Comparison of ENCODE assay signal across 9 cellular contexts in genomic region chr11:72758690-72759389, GRCh38. TPM values are rescaled to one million over a fixed set of nuclear protein-coding genes. Genes with fewer than 3 reads are reported as not detected.
A peak's percentile ranks its signal among the peaks of the same experiment; 100 is the strongest.
DNase-seq lines count a peak whose midpoint lies in the region; ATAC-seq and TF ChIP-seq lines count a peak whose summit lies in the region.
"Had no signal": no experiment of that assay in that cellular context is flagged by ENCODE, and none has a peak within 500 bp of the region (broad histone marks: within the 10 kb centered on the region; RNA-seq: fewer than 3 reads in every experiment).

No MANE protein-coding gene starts in this region.

- no peaks in the 10 kb centered on the region for H3K27me3 ChIP-seq in naive thymus-derived CD4-positive, alpha-beta T cell (ENCODE audit: control insufficient read depth in 2 of 2, insufficient read depth in 2 of 2, low read length in 2 of 2)
- no peaks in the 10 kb centered on the region for H3K27me3 ChIP-seq in GM23248 (replicated peaks; ENCODE audit: insufficient read depth)

- DNase-seq in CD14-positive monocyte (ENCODE audit: low spot score) (peak; percentile 92), NCI-H2107 (lab: John Stamatoyannopoulos, UW) (peak; percentile 71), cerebellar cortex (ENCODE audit: low spot score) (peak; percentile 35), GM23248 (no peak)
- DNase-seq in naive thymus-derived CD4-positive, alpha-beta T cell, result no peak
- no peak for DNase-seq in stimulated activated CD8-positive, alpha-beta memory T cell treated with anti-CD3 and anti-CD28 coated beads, Interleukin-4, amount 100 ng/mL, for 48 hours

- H4K20me1 ChIP-seq in GM23248 (ENCODE audit: insufficient read depth), result no peaks in the 10 kb centered on the region

- H3K9ac ChIP-seq in GM23248, result no peak overlapping the region

- H3K9me2 ChIP-seq in GM23248 (ENCODE audit: insufficient read depth), result no peaks in the 10 kb centered on the region

- CTCF ChIA-PET in naive thymus-derived CD4-positive, alpha-beta T cell (lab: Charles Lee), result no interaction called here

- intact Hi-C loops in CD14-positive monocyte (cut with micrococcal nuclease), result loop anchor here in 1 of 2 donors (5.0 kb wide), 1 partner anchor 37 kb away; no protein-coding TSS in a partner anchor
- intact Hi-C loops in naive thymus-derived CD4-positive, alpha-beta T cell (cut with micrococcal nuclease), result no loop called here

- peaks cover 0 to 8% (median 0%) of the 10 kb centered on the region in 3 experiments for H3K36me3 ChIP-seq in naive thymus-derived CD4-positive, alpha-beta T cell (ENCODE audit: control insufficient read depth in 2 of 3, insufficient read depth in 3 of 3, low read length in 3 of 3)
- H3K36me3 ChIP-seq in GM23248 (ENCODE audit: low read depth), result no peaks in the 10 kb centered on the region

- in situ Hi-C loops in GM23248 (cut with MboI), result no loop called here

- H3K9me3 ChIP-seq in naive thymus-derived CD4-positive, alpha-beta T cell (ENCODE audit: control insufficient read depth in 2 of 3, low read length in 3 of 3), result no peaks in the 10 kb centered on the region
- no peaks in the 10 kb centered on the region for H3K9me3 ChIP-seq in GM23248 (ENCODE audit: low read depth)

- H3K4me2 ChIP-seq in GM23248 (ENCODE audit: unreplicated experiment), result no peak overlapping the region

- H3K4me1 Mint-ChIP-seq in CD14-positive monocyte, result peaks cover 53% of the 10 kb centered on the region
- peaks cover 0 to 23% (median 7%) of the 10 kb centered on the region in 7 donors for H3K4me1 Mint-ChIP-seq in naive thymus-derived CD4-positive, alpha-beta T cell

- peaks cover 18 to 34% of the 10 kb centered on the region in 2 donors for H3K36me3 Mint-ChIP-seq in CD14-positive monocyte
- H3K36me3 Mint-ChIP-seq in naive thymus-derived CD4-positive, alpha-beta T cell, result peaks cover 0 to 22% (median 5%) of the 10 kb centered on the region in 5 donors

- ATAC-seq in naive thymus-derived CD4-positive, alpha-beta T cell, result peak; percentile 75
- ATAC-seq in HG02588 (IDR thresholded peaks at IDR 0.05; ENCODE audit: unreplicated experiment) (no peak), HG02642 (IDR thresholded peaks at IDR 0.05; ENCODE audit: poor library complexity, unreplicated experiment) (no peak)

- H3K9me3 Mint-ChIP-seq in CD14-positive monocyte, result peaks cover 0 to 1% (median 0%) of the 10 kb centered on the region in 7 donors
- no peaks in the 10 kb centered on the region for H3K9me3 Mint-ChIP-seq in naive thymus-derived CD4-positive, alpha-beta T cell

- H3K4me3 Mint-ChIP-seq in CD14-positive monocyte, result peak overlapping the region; percentile 25 to 29
- H3K4me3 Mint-ChIP-seq in naive thymus-derived CD4-positive, alpha-beta T cell, result no peak overlapping the region

- 75 to 76% methylated on average over 17 of the region's 17 CpGs for WGBS in GM23248 (ENCODE audit: low coverage in 1 of 2, low lambda C conversion rate in 2 of 2, missing lambda C conversion rate in 2 of 2), 2 experiments

- no peak overlapping the region for H2AFZ ChIP-seq in GM23248

- H3K27ac Mint-ChIP-seq in CD14-positive monocyte, result peak overlapping the region; percentile 69 to 94 (median 82)
- H3K27ac Mint-ChIP-seq in naive thymus-derived CD4-positive, alpha-beta T cell, result no peak overlapping the region

- no peak overlapping the region for H3K27ac ChIP-seq in naive thymus-derived CD4-positive, alpha-beta T cell (ENCODE audit: low read depth, low read length)
- no peak overlapping the region for H3K27ac ChIP-seq in GM23248

- H3K79me2 ChIP-seq in GM23248 (ENCODE audit: insufficient read depth), result no peaks in the 10 kb centered on the region

- no peaks in the 10 kb centered on the region for H3K4me1 ChIP-seq in naive thymus-derived CD4-positive, alpha-beta T cell (ENCODE audit: control insufficient read depth in 2 of 2, insufficient read depth in 2 of 2, low read length in 2 of 2)
- no peaks in the 10 kb centered on the region for H3K4me1 ChIP-seq in GM23248 (ENCODE audit: insufficient read depth)

- no peak overlapping the region for H3K4me3 ChIP-seq in naive thymus-derived CD4-positive, alpha-beta T cell (ENCODE audit: low read length)
- no peak overlapping the region for H3K4me3 ChIP-seq in GM23248
- H3K4me3 ChIP-seq: coronary artery had no signal

- POLR2A ChIA-PET in naive thymus-derived CD4-positive, alpha-beta T cell (lab: Charles Lee), result no interaction called here

- TF ChIP-seq CTCF in CD14-positive monocyte (IDR thresholded peaks at IDR 0.05), result no peak

- H3F3A ChIP-seq in GM23248 (ENCODE audit: insufficient read depth), result no peaks in the 10 kb centered on the region; the same call in 1 of the 2 replicates

- peaks cover 5 to 11% (median 11%) of the 10 kb centered on the region in 3 donors for H3K27me3 Mint-ChIP-seq in CD14-positive monocyte (ENCODE audit: low read depth in 3 of 3)
- no peaks in the 10 kb centered on the region for H3K27me3 Mint-ChIP-seq in naive thymus-derived CD4-positive, alpha-beta T cell

RNA-seq across cellular contexts. Expression of gene ARAP1, which starts 6.6 kb away (rescaled TPM):
- polyA plus RNA-seq in CD14-positive monocyte (10 to 100 TPM; 48.7 to 79.0 TPM), GM23248 (2016; fragmentation: Nextera tagmentation; extraction: Ambion mirVana) (39.0 and 41.5 TPM in 2 replicates)
- 100 to 1,000 TPM; 119 to 317 (median 156) TPM for total RNA-seq in naive thymus-derived CD4-positive, alpha-beta T cell
- 10 to 100 TPM; 30.4 to 55.3 TPM for polyA plus RNA-seq in naive thymus-derived CD4-positive, alpha-beta T cell
- total RNA-seq in GM23248 (2014; rRNA removed; shearing (Covaris generic)), result 73.9 and 92.7 TPM in 2 replicates

RNA-seq across cellular contexts. Expression of gene STARD10, which starts 35.0 kb away (rescaled TPM):
- polyA plus RNA-seq in CD14-positive monocyte (10 to 100 TPM; 13.6 to 15.4 TPM), GM23248 (2016; fragmentation: Nextera tagmentation; extraction: Ambion mirVana) (6.6 and 8.7 TPM in 2 replicates)
- 10 to 100 TPM; 10.9 to 26.1 (median 16.4) TPM for total RNA-seq in naive thymus-derived CD4-positive, alpha-beta T cell
- polyA plus RNA-seq in naive thymus-derived CD4-positive, alpha-beta T cell, result 10 to 100 TPM; 18.4 to 20.0 TPM
- 5.7 and 14.7 TPM in 2 replicates for total RNA-seq in GM23248 (2014; rRNA removed; shearing (Covaris generic))

RNA-seq across cellular contexts. Expression of gene ATG16L2, which starts 55.4 kb away (rescaled TPM):
- polyA plus RNA-seq in CD14-positive monocyte (10 to 100 TPM; 36.9 to 46.8 TPM), GM23248 (2016; fragmentation: Nextera tagmentation; extraction: Ambion mirVana) (9.7 and 12.3 TPM in 2 replicates)
- total RNA-seq in naive thymus-derived CD4-positive, alpha-beta T cell, result 100 to 1,000 TPM in 4 of 5 experiments, 10 to 100 TPM in 1; 99.5 to 199 (median 166) TPM
- 10 to 100 TPM; 12.8 to 19.9 TPM for polyA plus RNA-seq in naive thymus-derived CD4-positive, alpha-beta T cell
- total RNA-seq in GM23248 (2014; rRNA removed; shearing (Covaris generic)), result 14.3 and 45.4 TPM in 2 replicates

Comparison
In these comparisons a context has a peak if more than half of its experiments do, and no peak if none do; other contexts are left out.
1. DNase-seq: peak in CD14-positive monocyte (single experiment), NCI-H2107 (single experiment) and cerebellar cortex (single experiment); none in naive thymus-derived CD4-positive, alpha-beta T cell (0 of 9), stimulated activated CD8-positive, alpha-beta memory T cell treated with anti-CD3 and anti-CD28 coated beads, Interleukin-4, amount 100 ng/mL, for 48 hours (single experiment) and GM23248 (single experiment).
2. H3K27ac Mint-ChIP-seq: peak in CD14-positive monocyte (7 of 7); none in naive thymus-derived CD4-positive, alpha-beta T cell (0 of 9).
3. H3K4me3 Mint-ChIP-seq: peak in CD14-positive monocyte (2 of 2); none in naive thymus-derived CD4-positive, alpha-beta T cell (0 of 10).